In genomic region chr15:37056168-37056893, GRCh38 we compare ENCODE assay signal across 13 cellular contexts. TPM values are rescaled to one million over a fixed set of nuclear protein-coding genes. Genes with fewer than 3 reads are reported as not detected.
DNase-seq lines count a peak whose midpoint lies in the region; ATAC-seq, FAIRE-seq and TF ChIP-seq lines count a peak whose summit lies in the region.
"Had no signal": no experiment of that assay in that cellular context is flagged by ENCODE, and none has a peak within 500 bp of the region (broad histone marks: within the 10 kb centered on the region; RNA-seq: fewer than 3 reads in every experiment).

No MANE protein-coding gene starts in this region.

- H3K27me3 Mint-ChIP-seq in osteocyte (ENCODE audit: unreplicated experiment), result no peaks in the 10 kb centered on the region
- no peaks in the 10 kb centered on the region for H3K27me3 Mint-ChIP-seq in stimulated activated memory B cell treated with anti-CD40 and anti-IgM and Interleukin-4, amounts not matched to agents 10 μg/mL and 1 μg/mL and 100 μg/mL, for 72 hours
- H3K27me3 Mint-ChIP-seq: stimulated activated naive CD8-positive, alpha-beta T cell treated with anti-CD3 and anti-CD28 coated beads, Interleukin-15, Interleukin-2, amounts not matched to agents 100 ng/mL and 50 ng/mL, for 24 hours had no signal

- no peak for TF ChIP-seq POLR2A in K562 (conservative IDR thresholded peaks at IDR 0.05)

- no peaks in the 10 kb centered on the region for H3K27me3 ChIP-seq in K562 (ENCODE audit: control insufficient read depth in 2 of 2, insufficient read depth in 2 of 2, low read length in 2 of 2)
- no peaks in the 10 kb centered on the region for H3K27me3 ChIP-seq in heart right ventricle

- peak overlapping the region; percentile 22 to 68; a peak in 3 of 4 replicates for H3K9ac ChIP-seq in K562 (ENCODE audit: insufficient read depth in 1 of 2, low read depth in 2 of 2, low read length in 2 of 2)

- H3K9me3 ChIP-seq in HEK293 (ENCODE audit: control insufficient read depth, insufficient read depth, low read depth, low read length) (no peaks in the 10 kb centered on the region), K562 (replicated peaks; ENCODE audit: control insufficient read depth, insufficient read depth, low read depth, low read length) (no peaks in the 10 kb centered on the region), heart right ventricle (no peaks in the 10 kb centered on the region)

- H2AFZ ChIP-seq in K562 (ENCODE audit: low read depth, low read length), result peak overlapping the region; percentile 35; the same call in 1 of the 2 replicates

- intact Hi-C loops in K562 (cut with micrococcal nuclease) (no loop called here), heart right ventricle (cut with DNase I) (loop anchor here in 2 of 10 donors (5.0 kb wide), 2 partner anchors 36 to 46 kb away; partner anchors contain the start of gene MEIS2 (in 1 of the 2))

- no TSS peak for BruUV-seq in K562 (replicated peaks; lab: Mats Ljungman, UMichigan)

- ATAC-seq in K562 (peak; percentile 88), heart right ventricle (peak; percentile 58 to 89 (median 72))
- ATAC-seq in stimulated activated memory B cell treated with anti-CD40 and anti-IgM and Interleukin-4, amounts not matched to agents 10 μg/mL and 1 μg/mL and 100 μg/mL, for 72 hours, result no peak
- ATAC-seq: left lobe of liver had no signal

- DNase-seq in K562 (ENCODE audit: extremely low read depth in 1 of 4, low spot score in 3 of 4), result peak in 3 of 4 experiments; percentile 12 to 57 (median 33)
- peak; percentile 32 to 47 for DNase-seq in heart right ventricle
- no peak for DNase-seq in osteocyte (ENCODE audit: extremely low spot score, unreplicated experiment)
- no peak for DNase-seq in activated effector memory CD4-positive, alpha-beta T cell treated with Interleukin-2 at 50 U/mL for 16 hours
- no peak for DNase-seq in stimulated activated CD4-positive, alpha-beta T cell treated with anti-CD3 and anti-CD28 coated beads, Interleukin-4, amount 100 ng/mL, for 1 hour
- no peak for DNase-seq in GOT3 (lab: John Stamatoyannopoulos, UW)
- DNase-seq: activated gamma-delta T cell treated with Interleukin-2 at 50 U/mL for 16 hours, NCI-H187 had no signal

- H3K4me1 ChIP-seq in HEK293 (ENCODE audit: control insufficient read depth, insufficient read depth, low read length) (peaks cover 3% of the 10 kb centered on the region; the same call in 1 of the 2 replicates), K562 (replicated peaks in 1 of 2; ENCODE audit: control insufficient read depth in 2 of 2, insufficient read depth in 2 of 2, low read length in 2 of 2) (peaks cover 7 to 27% of the 10 kb centered on the region in 2 experiments; a peak in 4 of 5 replicates), heart right ventricle (peaks cover 0 to 63% (median 41%) of the 10 kb centered on the region in 9 donors)

- peaks cover 12% of the 10 kb centered on the region; the same call in 2 of the 3 replicates for H3K79me2 ChIP-seq in K562 (ENCODE audit: control insufficient read depth, insufficient read depth, low read length)

- POLR2A ChIA-PET in HEK293 (lab: Yijun Ruan, JAX) (no interaction called here), K562 (lab: Yijun Ruan, JAX) (interaction anchor here (1.3 kb wide), 2 partner anchors 10 to 14 kb away, joined by 3 to 7 read pairs; no protein-coding TSS in a partner anchor)

- in situ Hi-C loops in K562 (cut with MboI), result no loop called here

- peak overlapping the region; percentile 53 for H3K4me2 ChIP-seq in K562 (ENCODE audit: insufficient read depth, low read length)

- no peaks in the 10 kb centered on the region for H3K9me3 Mint-ChIP-seq in osteocyte (ENCODE audit: unreplicated experiment)
- no peaks in the 10 kb centered on the region for H3K9me3 Mint-ChIP-seq in stimulated activated memory B cell treated with anti-CD40 and anti-IgM and Interleukin-4, amounts not matched to agents 10 μg/mL and 1 μg/mL and 100 μg/mL, for 72 hours
- H3K9me3 Mint-ChIP-seq: stimulated activated naive CD8-positive, alpha-beta T cell treated with anti-CD3 and anti-CD28 coated beads, Interleukin-15, Interleukin-2, amounts not matched to agents 100 ng/mL and 50 ng/mL, for 24 hours had no signal

- peaks cover 52% of the 10 kb centered on the region for H3K36me3 Mint-ChIP-seq in osteocyte (ENCODE audit: unreplicated experiment)
- no peaks in the 10 kb centered on the region for H3K36me3 Mint-ChIP-seq in stimulated activated memory B cell treated with anti-CD40 and anti-IgM and Interleukin-4, amounts not matched to agents 10 μg/mL and 1 μg/mL and 100 μg/mL, for 72 hours

- TF ChIP-seq CTCF in HEK293 (tag by site-specific recombination; IDR thresholded peaks at IDR 0.05) (no peak), K562 (IDR thresholded peaks at IDR 0.05 in 2 of 3, conservative IDR thresholded peaks at IDR 0.05 in 1 of 3; ENCODE audit: insufficient read depth in 2 of 3, low read depth in 1 of 3, low read length in 3 of 3) (no peak), heart right ventricle (IDR thresholded peaks at IDR 0.05) (no peak), osteocyte (IDR thresholded peaks at IDR 0.05) (no peak)

- no peaks in the 10 kb centered on the region for H3K9me1 ChIP-seq in K562 (ENCODE audit: control insufficient read depth, insufficient read depth, low read length)

- peak; percentile 62 for FAIRE-seq in K562 (lab: Jason Lieb, UNC)
- FAIRE-seq: endometrium had no signal

- CTCF ChIA-PET in HEK293 (lab: Yijun Ruan, JAX) (no interaction called here), K562 (lab: Yijun Ruan, JAX; ENCODE audit: low intra/inter-chr PET ratio) (no interaction called here)

- peak overlapping the region; percentile 4 for H3K27ac Mint-ChIP-seq in osteocyte (ENCODE audit: unreplicated experiment)
- H3K27ac Mint-ChIP-seq in stimulated activated memory B cell treated with anti-CD40 and anti-IgM and Interleukin-4, amounts not matched to agents 10 μg/mL and 1 μg/mL and 100 μg/mL, for 72 hours, result no peak overlapping the region
- H3K27ac Mint-ChIP-seq: stimulated activated naive CD8-positive, alpha-beta T cell treated with anti-CD3 and anti-CD28 coated beads, Interleukin-15, Interleukin-2, amounts not matched to agents 100 ng/mL and 50 ng/mL, for 24 hours had no signal

- no peak overlapping the region for H3K4me3 ChIP-seq in HEK293 (ENCODE audit: low read depth, low read length)
- H3K4me3 ChIP-seq in K562, result no peak overlapping the region
- H3K4me3 ChIP-seq in heart right ventricle, result peak overlapping the region in 5 of 10 donors; percentile 1 to 20 (median 10)

- no peak for TF ChIP-seq EP300 in K562 (IDR thresholded peaks at IDR 0.05; ENCODE audit: low read length)

- no peaks in the 10 kb centered on the region for H4K20me1 ChIP-seq in K562 (replicated peaks; ENCODE audit: control insufficient read depth, insufficient read depth, low read length)

- H3K27ac ChIP-seq in HEK293 (ENCODE audit: extremely low read depth, low read depth, low read length) (peak overlapping the region; percentile 21; the same call in 1 of the 2 replicates), K562 (ENCODE audit: extremely low read depth, low read depth, low read length) (peak overlapping the region; percentile 57; the same call in 2 of the 3 replicates), heart right ventricle (peak overlapping the region; percentile 42 to 86 (median 76))

- no peak overlapping the region for H3K4me3 Mint-ChIP-seq in osteocyte (ENCODE audit: unreplicated experiment)
- no peak overlapping the region for H3K4me3 Mint-ChIP-seq in stimulated activated memory B cell treated with anti-CD40 and anti-IgM and Interleukin-4, amounts not matched to agents 10 μg/mL and 1 μg/mL and 100 μg/mL, for 72 hours
- H3K4me3 Mint-ChIP-seq: stimulated activated naive CD8-positive, alpha-beta T cell treated with anti-CD3 and anti-CD28 coated beads, Interleukin-15, Interleukin-2, amounts not matched to agents 100 ng/mL and 50 ng/mL, for 24 hours had no signal

- WGBS in K562 (ENCODE audit: insufficient coverage, low coverage, missing lambda C conversion rate), result 22% methylated on average over 15 of the region's 16 CpGs
- WGBS in heart right ventricle, 2 donors, result 45 to 54% methylated on average over 16 of the region's 16 CpGs

- no peaks in the 10 kb centered on the region for H3K36me3 ChIP-seq in HEK293 (ENCODE audit: control insufficient read depth in 2 of 2, insufficient read depth in 1 of 2, low read length in 2 of 2)
- H3K36me3 ChIP-seq in K562 (ENCODE audit: control insufficient read depth, insufficient read depth, low read length), result peaks cover 28% of the 10 kb centered on the region
- peaks cover 0 to 8% (median 0%) of the 10 kb centered on the region in 9 donors for H3K36me3 ChIP-seq in heart right ventricle

- H3K4me1 Mint-ChIP-seq in osteocyte (ENCODE audit: unreplicated experiment), result peaks cover 43% of the 10 kb centered on the region
- no peaks in the 10 kb centered on the region for H3K4me1 Mint-ChIP-seq in stimulated activated memory B cell treated with anti-CD40 and anti-IgM and Interleukin-4, amounts not matched to agents 10 μg/mL and 1 μg/mL and 100 μg/mL, for 72 hours

- no peak for TF ChIP-seq RAD21 in K562 (CRISPR knock-in tag; conservative IDR thresholded peaks at IDR 0.05 in 1 of 2, IDR thresholded peaks at IDR 0.05 in 1 of 2)

TF ChIP-seq in HEK293, 187 proteins besides CTCF, POLR2A, EP300 and RAD21 (continues in another document):
- TF ChIP-seq OSR2 (tag by site-specific recombination; IDR thresholded peaks at IDR 0.05), result 0 out of 2 replicates have a peak, but pooled peaks have one; percentile 16

RNA-seq across cellular contexts. Expression of gene MEIS2, which starts 44.0 kb away (rescaled TPM):
- 81.4 and 111 TPM in 2 replicates for total RNA-seq in K562 (2011; cell fraction: chromatin; rRNA removed; ENCODE audit: low replicate concordance)
- 43.4 and 50.3 TPM in 2 replicates for total RNA-seq in K562 (2011; cell fraction: nucleolus; rRNA removed)
- total RNA-seq in K562 (2011; cell fraction: nucleoplasm; rRNA removed), result 69.0 and 74.6 TPM in 2 replicates
- total RNA-seq in K562 (2014; rRNA removed) (22.3 and 34.4 TPM in 2 replicates), K562 (2014; rRNA removed; fragmentation: Illumina TruSeq; extraction: Trizol) (24.6 and 31.2 TPM in 2 replicates), K562 (2015; rRNA removed; fragmentation: Illumina TruSeq; extraction: Trizol) (41.0 and 45.8 TPM in 2 replicates), K562 (2021) (34.3 and 34.9 TPM in 2 replicates), heart right ventricle (10 to 100 TPM; 34.0 to 64.5 (median 48.5) TPM), osteocyte (79.9 and 82.8 TPM in 2 replicates)
- polyA plus RNA-seq in K562 (2011; rRNA removed) (15.3 and 21.1 TPM in 2 replicates), K562 (2014; fragmentation: Illumina TruSeq; extraction: Trizol) (51.5 and 64.2 TPM in 2 replicates), K562 (2014; fragmentation: Nextera tagmentation; extraction: Ambion mirVana) (1 to 10 TPM; 7.5 to 8.4 TPM), K562 (2014; rRNA removed) (21.2 and 26.8 TPM in 2 replicates), heart right ventricle (10 to 100 TPM; 21.1 to 50.1 TPM)
- polyA plus RNA-seq in K562 (2011; cell fraction: cytosol; rRNA removed), result 19.4 and 28.6 TPM in 2 replicates
- polyA plus RNA-seq in K562 (2011; cell fraction: nucleus; rRNA removed), result 43.0 and 54.5 TPM in 2 replicates
- polyA plus RNA-seq in K562 (2012), result 29.1 and 37.1 TPM in 2 replicates
- 49.8 and 57.7 TPM in 2 replicates for polyA minus RNA-seq in K562 (2011; rRNA and poly(A)+ RNA removed)
- 8.4 and 8.6 TPM in 2 replicates for polyA minus RNA-seq in K562 (2011; cell fraction: cytosol; rRNA and poly(A)+ RNA removed)
- polyA minus RNA-seq in K562 (2011; cell fraction: nucleus; rRNA and poly(A)+ RNA removed), result 81.6 and 103 TPM in 2 replicates

Comparison
In these comparisons a context has a peak if more than half of its experiments do, and no peak if none do; other contexts are left out.
1. H3K27ac ChIP-seq: peak in every context shown above with its lines; median percentile 76 in heart right ventricle; 57 in K562; 21 in HEK293.
2. DNase-seq: peak in K562 (3 of 4) and heart right ventricle (2 of 2); none in osteocyte (single experiment), activated effector memory CD4-positive, alpha-beta T cell treated with Interleukin-2 at 50 U/mL for 16 hours (single experiment), stimulated activated CD4-positive, alpha-beta T cell treated with anti-CD3 and anti-CD28 coated beads, Interleukin-4, amount 100 ng/mL, for 1 hour (single experiment) and GOT3 (single experiment).